1 cellular context compared by ENCODE assay signal in the genomic region with DNA sequence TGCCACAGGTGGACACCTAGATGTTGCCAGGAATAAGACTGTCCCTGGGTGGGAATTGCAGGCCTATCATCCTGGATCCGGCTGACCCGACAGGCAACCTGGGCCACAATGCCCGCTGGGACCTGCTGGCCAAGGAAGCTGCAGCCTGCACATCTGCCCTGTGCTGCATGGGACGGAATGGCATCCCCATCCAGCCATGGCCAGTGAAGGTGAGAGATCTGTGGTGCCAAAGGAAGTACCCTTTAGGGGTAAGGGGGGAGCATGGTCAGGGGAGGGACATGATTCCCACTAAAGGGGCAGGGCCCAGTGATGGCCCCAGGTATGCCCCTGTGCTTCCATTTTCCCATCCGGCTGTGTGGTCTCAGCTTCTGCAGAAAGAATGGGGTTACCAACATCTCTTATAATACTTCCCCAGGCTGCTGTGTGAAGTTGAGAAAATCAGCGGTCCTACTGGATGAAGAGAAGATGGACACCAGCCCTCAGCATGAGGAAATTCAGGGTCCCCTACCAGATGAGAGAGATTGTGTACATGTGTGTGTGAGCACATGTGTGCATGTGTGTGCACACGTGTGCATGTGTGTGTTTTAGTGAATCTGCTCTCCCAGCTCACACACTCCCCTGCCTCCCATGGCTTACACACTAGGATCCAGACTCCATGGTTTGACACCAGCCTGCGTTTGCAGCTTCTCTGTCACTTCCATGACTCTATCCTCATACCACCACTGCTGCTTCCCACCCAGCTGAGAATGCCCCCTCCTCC.
TF ChIP-seq lines count a peak whose summit lies in the region.

No MANE protein-coding gene starts in this region.

TF ChIP-seq in HepG2, 621 proteins besides CTCF, POLR2A, EP300 and RAD21:
- no peak for TF ChIP-seq TSC22D2 (CRISPR knock-in tag; IDR thresholded peaks at IDR 0.05; ENCODE audit: borderline replicate concordance)
- TF ChIP-seq, protein P1, sequence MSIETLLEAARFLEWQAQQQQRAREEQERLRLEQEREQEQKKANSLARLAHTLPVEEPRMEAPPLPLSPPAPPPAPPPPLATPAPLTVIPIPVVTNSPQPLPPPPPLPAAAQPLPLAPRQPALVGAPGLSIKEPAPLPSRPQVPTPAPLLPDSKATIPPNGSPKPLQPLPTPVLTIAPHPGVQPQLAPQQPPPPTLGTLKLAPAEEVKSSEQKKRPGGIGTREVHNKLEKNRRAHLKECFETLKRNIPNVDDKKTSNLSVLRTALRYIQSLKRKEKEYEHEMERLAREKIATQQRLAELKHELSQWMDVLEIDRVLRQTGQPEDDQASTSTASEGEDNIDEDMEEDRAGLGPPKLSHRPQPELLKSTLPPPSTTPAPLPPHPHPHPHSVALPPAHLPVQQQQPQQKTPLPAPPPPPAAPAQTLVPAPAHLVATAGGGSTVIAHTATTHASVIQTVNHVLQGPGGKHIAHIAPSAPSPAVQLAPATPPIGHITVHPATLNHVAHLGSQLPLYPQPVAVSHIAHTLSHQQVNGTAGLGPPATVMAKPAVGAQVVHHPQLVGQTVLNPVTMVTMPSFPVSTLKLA (IDR thresholded peaks at IDR 0.05): peak; percentile 92
TF ChIP-seq in HepG2: peak in this region for 1.
